In the genomic region with DNA sequence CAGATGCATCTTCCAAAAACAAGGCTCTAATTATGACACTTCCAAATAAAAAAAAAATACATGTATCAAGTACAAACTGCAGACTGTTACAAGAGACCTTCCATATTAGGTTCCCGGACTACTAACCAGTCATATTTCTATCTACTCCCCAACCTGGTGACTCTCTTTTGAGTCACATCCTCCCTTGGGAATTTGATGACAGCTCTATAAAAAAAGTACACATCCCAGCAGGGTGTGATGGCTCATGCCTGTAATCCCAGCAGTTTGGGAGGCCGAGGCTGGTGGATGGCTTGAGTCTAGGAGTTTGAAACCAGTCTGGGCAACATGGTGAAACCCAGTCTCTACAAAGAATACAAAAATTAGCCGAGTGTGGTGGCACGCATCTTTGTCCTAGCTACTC, we compare ENCODE assay signal across 1 cellular context.
A peak's percentile ranks its signal among the peaks of the same experiment; 100 is the strongest.
TF ChIP-seq lines count a peak whose summit lies in the region.

No MANE protein-coding gene starts in this region.

TF ChIP-seq in endothelial cell of umbilical vein, 7 proteins besides CTCF, POLR2A, EP300 and RAD21 (continued from another document):
- TF ChIP-seq POLR2AphosphoS5 (IDR thresholded peaks at IDR 0.05; ENCODE audit: insufficient read depth, low read depth, low read length) (no peak), FOS (IDR thresholded peaks at IDR 0.05; ENCODE audit: borderline replicate concordance, insufficient read depth, low read length) (peak; percentile 81)
TF ChIP-seq in endothelial cell of umbilical vein: peak in this region for 2.
